Comparison of ENCODE assay signal across 19 cellular contexts in genomic region chr4:26753187-26753586, GRCh38.
"Had no signal": no experiment of that assay in that cellular context is flagged by ENCODE, and none has a peak within 500 bp of the region (broad histone marks: within the 10 kb centered on the region; RNA-seq: fewer than 3 reads in every experiment).

No MANE protein-coding gene starts in this region.

- H3K27me3 ChIP-seq: body of pancreas, dorsolateral prefrontal cortex, heart left ventricle, transverse colon had no signal

- H3K4me1 ChIP-seq: body of pancreas, prostate gland had no signal

- DNase-seq: activated CD4-positive, alpha-beta T cell treated with anti-CD3 and anti-CD28 coated beads for 4 hours; activated CD4-positive, alpha-beta T cell treated with anti-CD3 and anti-CD28 coated beads, Interleukin-2, amount 50 U/mL, for 4 hours; activated naive CD4-positive, alpha-beta T cell; activated T-cell treated with anti-CD3 and anti-CD28 coated beads for 4 hours; activated T-cell treated with anti-CD3 and anti-CD28 coated beads, Interleukin-2, amount 50 U/mL, for 72 hours; body of pancreas; cerebellar nuclear complex; dorsolateral prefrontal cortex; effector memory CD4-positive, alpha-beta T cell; mesendoderm; stimulated activated CD4-positive, alpha-beta T cell treated with anti-CD3 and anti-CD28 coated beads, Interleukin-2, amount 100 ng/mL, for 48 hours; stimulated activated naive CD4-positive, alpha-beta T cell treated with Interleukin-2 at 50 U/mL for 16 hours; transverse colon had no signal

- H3K36me3 Mint-ChIP-seq: natural killer cell treated with Interleukin-12 subunit alpha and Interleukin-12 subunit beta and Interleukin-15 and Interleukin-18, amount 100 ng/mL, for 72 hours had no signal

- H3K9me3 ChIP-seq: body of pancreas, heart left ventricle, prostate gland, transverse colon had no signal

- H3K4me3 ChIP-seq: body of pancreas, coronary artery, dorsolateral prefrontal cortex, heart left ventricle, lung, prostate gland, transverse colon had no signal

- H3K27ac Mint-ChIP-seq: activated naive CD8-positive, alpha-beta T cell; activated T-cell treated with anti-CD3 and anti-CD28 coated beads, Interleukin-2, amount 50 U/mL, for 72 hours; natural killer cell treated with Interleukin-12 subunit alpha and Interleukin-12 subunit beta and Interleukin-15 and Interleukin-18, amount 100 ng/mL, for 72 hours had no signal

- ATAC-seq: activated T-cell treated with anti-CD3 and anti-CD28 coated beads, Interleukin-2, amount 50 U/mL, for 72 hours; body of pancreas; natural killer cell treated with Interleukin-12 subunit alpha and Interleukin-12 subunit beta and Interleukin-15 and Interleukin-18, amount 100 ng/mL, for 72 hours had no signal

- H3K9me3 Mint-ChIP-seq: activated T-cell treated with anti-CD3 and anti-CD28 coated beads, Interleukin-2, amount 50 U/mL, for 72 hours; natural killer cell treated with Interleukin-12 subunit alpha and Interleukin-12 subunit beta and Interleukin-15 and Interleukin-18, amount 100 ng/mL, for 72 hours had no signal

- H3K36me3 ChIP-seq: prostate gland had no signal

- H3K27ac ChIP-seq: body of pancreas, coronary artery, dorsolateral prefrontal cortex, prostate gland, transverse colon had no signal

- H3K4me3 Mint-ChIP-seq: activated naive CD8-positive, alpha-beta T cell; activated T-cell treated with anti-CD3 and anti-CD28 coated beads, Interleukin-2, amount 50 U/mL, for 72 hours; natural killer cell treated with Interleukin-12 subunit alpha and Interleukin-12 subunit beta and Interleukin-15 and Interleukin-18, amount 100 ng/mL, for 72 hours had no signal

- H3K27me3 Mint-ChIP-seq: activated naive CD8-positive, alpha-beta T cell; natural killer cell treated with Interleukin-12 subunit alpha and Interleukin-12 subunit beta and Interleukin-15 and Interleukin-18, amount 100 ng/mL, for 72 hours had no signal
